ENCODE assay signal across 8 cellular contexts in the genomic region with DNA sequence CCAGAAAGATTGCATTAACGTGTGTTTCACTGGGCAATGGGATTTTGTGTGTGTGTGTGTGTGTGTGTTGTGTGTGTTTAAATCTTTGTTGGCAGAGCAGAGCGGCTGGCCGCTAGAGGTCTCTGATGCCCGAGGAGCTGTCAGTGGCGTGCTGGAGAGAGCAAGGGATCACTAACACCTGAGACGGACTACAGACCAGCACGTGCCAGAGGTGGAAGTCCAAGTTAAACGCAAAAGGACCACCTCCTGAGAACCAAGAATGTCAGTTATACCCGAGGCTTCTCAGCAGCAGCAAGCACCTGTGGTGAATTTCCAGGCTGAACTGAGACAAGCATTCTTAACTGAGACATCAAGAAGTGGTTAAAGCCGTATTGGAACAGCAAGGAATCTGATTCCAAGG. TPM values are rescaled to one million over a fixed set of nuclear protein-coding genes. Genes with fewer than 3 reads are reported as not detected.
DNase-seq lines count a peak whose midpoint lies in the region; ATAC-seq and TF ChIP-seq lines count a peak whose summit lies in the region.

No MANE protein-coding gene starts in this region.

- H3K27ac Mint-ChIP-seq in activated CD8-positive, alpha-beta T cell treated with anti-CD3 and anti-CD28 coated beads for 36 hours, result no peak overlapping the region

- intact Hi-C loops in activated CD8-positive, alpha-beta T cell treated with anti-CD3 and anti-CD28 coated beads for 36 hours (cut with micrococcal nuclease), result loop anchor here (5.0 kb wide), 1 partner anchor 587 kb away; no protein-coding TSS in a partner anchor
- intact Hi-C loops in ovary (cut with DNase I) (no loop called here), tibial artery (cut with DNase I; ENCODE audit: low total_unique reads) (no loop called here)

- H3K27me3 Mint-ChIP-seq in activated CD8-positive, alpha-beta T cell treated with anti-CD3 and anti-CD28 coated beads for 36 hours, result peaks cover 4% of the 10 kb centered on the region

- no peak for TF ChIP-seq EP300 in ovary (IDR thresholded peaks at IDR 0.05)

- no peaks in the 10 kb centered on the region for H3K4me1 Mint-ChIP-seq in activated CD8-positive, alpha-beta T cell treated with anti-CD3 and anti-CD28 coated beads for 36 hours (ENCODE audit: low read depth)

- peak; percentile 48 for TF ChIP-seq CTCF in activated CD8-positive, alpha-beta T cell treated with anti-CD3 and anti-CD28 coated beads for 36 hours (IDR thresholded peaks at IDR 0.05)
- peak; percentile 51 for TF ChIP-seq CTCF in fibroblast of pulmonary artery (IDR thresholded peaks at IDR 0.05; ENCODE audit: low read length, missing control alignments)
- no peak for TF ChIP-seq CTCF in ovary (IDR thresholded peaks at IDR 0.05)
- TF ChIP-seq CTCF in tibial artery (IDR thresholded peaks at IDR 0.05), result peak in 1 of 2 experiments; percentile 18

- no peaks in the 10 kb centered on the region for H3K27me3 ChIP-seq in ovary
- peaks cover 0 to 2% of the 10 kb centered on the region in 2 donors for H3K27me3 ChIP-seq in tibial artery

- no peaks in the 10 kb centered on the region for H3K4me1 ChIP-seq in ovary (ENCODE audit: insufficient read depth)
- no peaks in the 10 kb centered on the region for H3K4me1 ChIP-seq in tibial artery

- DNase-seq in AG20443 (ENCODE audit: low spot score) (peak; percentile 43), NCI-H524 treated with DMSO at 0.1 percent for 48 hours (lab: John Stamatoyannopoulos, UW) (peak; percentile 11), fibroblast of pulmonary artery (ENCODE audit: low read depth) (peak; percentile 52), ovary (peak in 4 of 5 donors; percentile 15 to 48 (median 26)), tibial artery (no peak)
- DNase-seq in activated CD8-positive, alpha-beta T cell treated with anti-CD3 and anti-CD28 coated beads for 36 hours, result peak; percentile 55

- CTCF ChIA-PET in activated CD8-positive, alpha-beta T cell treated with anti-CD3 and anti-CD28 coated beads for 36 hours (lab: Charles Lee), result interaction anchor here (1.0 to 1.2 kb wide), 4 partner anchors 12 to 209 kb away, joined by 3 to 4 read pairs (median 4); no protein-coding TSS in a partner anchor

- no peaks in the 10 kb centered on the region for H3K9me3 ChIP-seq in ovary
- H3K9me3 ChIP-seq in tibial artery, result no peaks in the 10 kb centered on the region

- H3K27ac ChIP-seq in ovary (no peak overlapping the region), tibial artery (no peak overlapping the region)

- H3K9me3 Mint-ChIP-seq in activated CD8-positive, alpha-beta T cell treated with anti-CD3 and anti-CD28 coated beads for 36 hours, result no peaks in the 10 kb centered on the region

- no peaks in the 10 kb centered on the region for H3K36me3 Mint-ChIP-seq in activated CD8-positive, alpha-beta T cell treated with anti-CD3 and anti-CD28 coated beads for 36 hours (ENCODE audit: low read depth)

- WGBS in ovary, 3 donors, result 4 to 7% (median 5%) methylated on average over 10 of the region's 10 CpGs

- peak; percentile 50 for ATAC-seq in GM18508 (IDR thresholded peaks at IDR 0.05; ENCODE audit: insufficient read depth, unreplicated experiment)
- peak; percentile 81 for ATAC-seq in HG03342 (IDR thresholded peaks at IDR 0.05; ENCODE audit: unreplicated experiment)
- peak; percentile 64 for ATAC-seq in activated CD8-positive, alpha-beta T cell treated with anti-CD3 and anti-CD28 coated beads for 36 hours

- no peak overlapping the region for H3K4me3 Mint-ChIP-seq in activated CD8-positive, alpha-beta T cell treated with anti-CD3 and anti-CD28 coated beads for 36 hours

- no peak for TF ChIP-seq POLR2A in ovary (IDR thresholded peaks at IDR 0.05)

- POLR2A ChIA-PET in activated CD8-positive, alpha-beta T cell treated with anti-CD3 and anti-CD28 coated beads for 36 hours (lab: Charles Lee), result no interaction called here

- no peak overlapping the region for H3K4me3 ChIP-seq in fibroblast of pulmonary artery (replicated peaks; ENCODE audit: low read depth, low read length)
- no peak overlapping the region for H3K4me3 ChIP-seq in ovary
- H3K4me3 ChIP-seq in tibial artery, result no peak overlapping the region

- H3K36me3 ChIP-seq in ovary (no peaks in the 10 kb centered on the region), tibial artery (no peaks in the 10 kb centered on the region)

RNA-seq across cellular contexts. Expression of a gene that starts 9.0 kb away (rescaled TPM):
- 1 to 10 TPM; 6.7 to 8.6 TPM for total RNA-seq in activated CD8-positive, alpha-beta T cell treated with anti-CD3 and anti-CD28 coated beads for 36 hours
- 10 to 100 TPM in 3 of 7 donors, 1 to 10 TPM in 4; 6.8 to 15.1 (median 10.0) TPM for total RNA-seq in ovary
- 10 to 100 TPM; 12.4 to 16.3 TPM for polyA plus RNA-seq in ovary

RNA-seq across cellular contexts. Expression of a gene that starts 54.8 kb away (rescaled TPM):
- not detected for total RNA-seq in activated CD8-positive, alpha-beta T cell treated with anti-CD3 and anti-CD28 coated beads for 36 hours
- total RNA-seq in ovary, result not detected
- polyA plus RNA-seq in ovary, result not detected

Comparison
In these comparisons a context has a peak if more than half of its experiments do, and no peak if none do; other contexts are left out.
1. DNase-seq: peak in AG20443 (single experiment), NCI-H524 treated with DMSO at 0.1 percent for 48 hours (single experiment), activated CD8-positive, alpha-beta T cell treated with anti-CD3 and anti-CD28 coated beads for 36 hours (single experiment), fibroblast of pulmonary artery (single experiment) and ovary (4 of 5); none in tibial artery (0 of 2).
2. CTCF ChIP-seq: peak in activated CD8-positive, alpha-beta T cell treated with anti-CD3 and anti-CD28 coated beads for 36 hours (single experiment) and fibroblast of pulmonary artery (single experiment); none in ovary (0 of 3).
3. Peak in every context shown above with its lines, with median percentiles within 50 percentile points of each other: ATAC-seq.